In genomic region chr20:62872184-62872862, GRCh38 we compare ENCODE assay signal across 2 cellular contexts.
A peak's percentile ranks its signal among the peaks of the same experiment; 100 is the strongest.
TF ChIP-seq lines count a peak whose summit lies in the region.

No MANE protein-coding gene starts in this region.

TF ChIP-seq in K562, 482 proteins besides CTCF, POLR2A, EP300 and RAD21:
- TF ChIP-seq ZBTB12 (CRISPR knock-in tag; IDR thresholded peaks at IDR 0.05) (no peak), ZNF134 (CRISPR knock-in tag; conservative IDR thresholded peaks at IDR 0.05) (no peak), NFE2 (IDR thresholded peaks at IDR 0.05; ENCODE audit: low read depth) (no peak), HMG20A (CRISPR knock-in tag; conservative IDR thresholded peaks at IDR 0.05) (no peak), NCOA1 (IDR thresholded peaks at IDR 0.05; ENCODE audit: low read depth) (no peak), NFYB (IDR thresholded peaks at IDR 0.05; ENCODE audit: extremely low read depth, insufficient read length) (no peak), CEBPB (tag; IDR thresholded peaks at IDR 0.05) (peak; percentile 61; the same call in 1 of the 2 replicates), CREB5 (CRISPR knock-in tag; IDR thresholded peaks at IDR 0.05) (no peak), MAFK (IDR thresholded peaks at IDR 0.05; ENCODE audit: low read length) (no peak)

TF ChIP-seq in HEK293T, 16 proteins besides CTCF, POLR2A, EP300 and RAD21 (continued from another document):
- TF ChIP-seq SP1 (IDR thresholded peaks at IDR 0.05): no peak
- no peak for TF ChIP-seq ZNF384 (IDR thresholded peaks at IDR 0.05)
- TF ChIP-seq PKNOX1 (IDR thresholded peaks at IDR 0.05): no peak
- TF ChIP-seq BHLHE40 (IDR thresholded peaks at IDR 0.05; ENCODE audit: borderline replicate concordance): no peak
- no peak for TF ChIP-seq FOXM1 (IDR thresholded peaks at IDR 0.05; ENCODE audit: borderline replicate concordance)
- TF ChIP-seq ELF4 (IDR thresholded peaks at IDR 0.05): no peak
- no peak for TF ChIP-seq CTBP1 (IDR thresholded peaks at IDR 0.05; ENCODE audit: borderline replicate concordance)
- no peak for TF ChIP-seq HDGF (IDR thresholded peaks at IDR 0.05; ENCODE audit: borderline replicate concordance)
- no peak for TF ChIP-seq TARDBP (IDR thresholded peaks at IDR 0.05)
- no peak for TF ChIP-seq NFRKB (IDR thresholded peaks at IDR 0.05)
- no peak for TF ChIP-seq SUZ12 (IDR thresholded peaks at IDR 0.05)
